8 cellular contexts compared by ENCODE assay signal in the genomic region with DNA sequence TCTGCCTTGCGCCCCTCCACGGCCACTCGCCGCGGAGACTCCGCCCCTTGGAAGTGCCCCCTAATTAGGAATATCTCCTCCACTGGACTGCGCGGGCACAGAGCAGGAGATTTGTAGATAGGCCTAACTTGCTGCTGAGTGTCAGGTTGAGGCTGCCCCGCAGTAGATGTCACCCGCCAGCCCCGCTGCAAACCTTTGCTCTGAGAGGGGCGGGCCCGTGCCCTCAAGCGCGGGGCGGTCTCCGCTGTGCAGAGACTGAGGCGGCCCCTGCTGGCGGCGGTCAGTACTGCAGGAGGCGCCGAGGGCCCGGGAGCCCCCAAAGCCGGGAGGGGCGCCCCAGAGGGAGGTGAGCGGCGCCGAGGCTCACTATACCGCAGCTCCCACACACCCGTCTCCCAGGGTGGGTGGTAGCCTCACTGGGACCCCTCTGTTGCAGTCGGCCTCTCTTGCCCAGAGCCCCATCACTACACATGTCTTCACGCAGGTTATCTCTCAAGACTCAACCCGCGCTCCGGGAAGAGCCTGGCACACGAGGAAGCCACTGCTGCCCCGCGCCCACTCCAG. TPM values are rescaled to one million over a fixed set of nuclear protein-coding genes. Genes with fewer than 3 reads are reported as not detected.
A peak's percentile ranks its signal among the peaks of the same experiment; 100 is the strongest.
DNase-seq lines count a peak whose midpoint lies in the region; ATAC-seq, FAIRE-seq and TF ChIP-seq lines count a peak whose summit lies in the region.

No MANE protein-coding gene starts in this region.

- H3K36me3 Mint-ChIP-seq in activated T-helper 17 cell treated with anti-CD3 and anti-CD28 coated beads, Interleukin-2, amount 50 U/mL, for 72 hours (ENCODE audit: low read depth) = no peaks in the 10 kb centered on the region
- no peaks in the 10 kb centered on the region for H3K36me3 Mint-ChIP-seq in osteocyte (ENCODE audit: unreplicated experiment)

- peaks cover 15% of the 10 kb centered on the region for H3K27me3 Mint-ChIP-seq in activated T-helper 17 cell treated with anti-CD3 and anti-CD28 coated beads, Interleukin-2, amount 50 U/mL, for 72 hours
- peaks cover 21% of the 10 kb centered on the region for H3K27me3 Mint-ChIP-seq in osteocyte (ENCODE audit: unreplicated experiment)

- no peak overlapping the region for H3K27ac Mint-ChIP-seq in activated T-helper 17 cell treated with anti-CD3 and anti-CD28 coated beads, Interleukin-2, amount 50 U/mL, for 72 hours
- no peak overlapping the region for H3K27ac Mint-ChIP-seq in osteocyte (ENCODE audit: unreplicated experiment)

- CTCF ChIA-PET in AG04449 (lab: Yijun Ruan, JAX) (interaction anchor here (1.0 to 10.0 kb wide), 24 partner anchors 10 to 515 kb away, joined by 3 to 340 read pairs (median 5); partner anchors contain the start of gene ASTL), RWPE1 (lab: Yijun Ruan, JAX) (interaction anchor here (0.6 to 3.2 kb wide), 9 partner anchors 15 to 134 kb away, joined by 3 to 63 read pairs (median 3); no protein-coding TSS in a partner anchor)

- 10% methylated on average over 38 of the region's 38 CpGs for WGBS in thymus

- H3K4me3 ChIP-seq in AG04449 (ENCODE audit: low read depth, low read length) (peak overlapping the region; percentile 46), HUES6 (ENCODE audit: low read depth, low read length) (peak overlapping the region; percentile 18; the same call in 1 of the 2 replicates), thymus (ENCODE audit: low read length) (peak overlapping the region; percentile 30)

- ATAC-seq in GM18868 (IDR thresholded peaks at IDR 0.05; ENCODE audit: unreplicated experiment) = peak; percentile 61
- ATAC-seq in activated T-helper 17 cell treated with anti-CD3 and anti-CD28 coated beads, Interleukin-2, amount 50 U/mL, for 72 hours (replicated peaks) = peak; percentile 89

- peak overlapping the region; percentile 69 for H3K4me3 Mint-ChIP-seq in activated T-helper 17 cell treated with anti-CD3 and anti-CD28 coated beads, Interleukin-2, amount 50 U/mL, for 72 hours
- no peak overlapping the region for H3K4me3 Mint-ChIP-seq in osteocyte (ENCODE audit: unreplicated experiment)

- H3K4me1 Mint-ChIP-seq in activated T-helper 17 cell treated with anti-CD3 and anti-CD28 coated beads, Interleukin-2, amount 50 U/mL, for 72 hours = peaks cover 17% of the 10 kb centered on the region
- peaks cover 10% of the 10 kb centered on the region for H3K4me1 Mint-ChIP-seq in osteocyte (ENCODE audit: unreplicated experiment)

- H3K36me3 ChIP-seq in HUES6 (ENCODE audit: control insufficient read depth, insufficient read depth, low read length) = no peaks in the 10 kb centered on the region
- no peaks in the 10 kb centered on the region for H3K36me3 ChIP-seq in thymus (ENCODE audit: control insufficient read depth, insufficient read depth)

- TF ChIP-seq CTCF in AG04449 (IDR thresholded peaks at IDR 0.05; ENCODE audit: insufficient read depth, low read length, missing control alignments) (peak; percentile 96), RWPE1 (conservative IDR thresholded peaks at IDR 0.05; ENCODE audit: low read depth) (peak; percentile 97), osteocyte (IDR thresholded peaks at IDR 0.05) (peak; percentile 92)

- H3K9me3 Mint-ChIP-seq in activated T-helper 17 cell treated with anti-CD3 and anti-CD28 coated beads, Interleukin-2, amount 50 U/mL, for 72 hours = no peaks in the 10 kb centered on the region
- no peaks in the 10 kb centered on the region for H3K9me3 Mint-ChIP-seq in osteocyte (ENCODE audit: unreplicated experiment)

- peaks cover 16% of the 10 kb centered on the region for H3K4me1 ChIP-seq in HUES6 (ENCODE audit: control insufficient read depth, insufficient read depth, low read length)
- no peaks in the 10 kb centered on the region for H3K4me1 ChIP-seq in thymus (ENCODE audit: control insufficient read depth, insufficient read depth, low read length)

- FAIRE-seq in frontal cortex (lab: Jason Lieb, UNC) = no peak

- H3K9me3 ChIP-seq in HUES6 (ENCODE audit: control insufficient read depth, insufficient read depth, low read depth, low read length) = no peaks in the 10 kb centered on the region
- no peaks in the 10 kb centered on the region for H3K9me3 ChIP-seq in thymus (ENCODE audit: control insufficient read depth)

- POLR2A ChIA-PET in AG04449 (lab: Yijun Ruan, JAX) (no interaction called here), RWPE1 (lab: Yijun Ruan, JAX; ENCODE audit: low non-redundant PET) (no interaction called here)

- DNase-seq in AG04449 (ENCODE audit: low read depth, low spot score) (no peak), RWPE1 (ENCODE audit: low spot score) (peak; percentile 64), frontal cortex (ENCODE audit: low spot score in 2 of 2) (peak; percentile 83 to 88), osteocyte (ENCODE audit: extremely low spot score, unreplicated experiment) (peak; percentile 91)

- peaks cover 27% of the 10 kb centered on the region for H3K27me3 ChIP-seq in HUES6 (ENCODE audit: control insufficient read depth, insufficient read depth, low read length)
- peaks cover 6% of the 10 kb centered on the region for H3K27me3 ChIP-seq in thymus (ENCODE audit: control insufficient read depth, insufficient read depth)

- no peak overlapping the region for H3K9ac ChIP-seq in HUES6 (ENCODE audit: low read length)

- H3K27ac ChIP-seq in HUES6 (ENCODE audit: low read depth, low read length) (no peak overlapping the region), RWPE1 (no peak overlapping the region), thymus (ENCODE audit: low read depth) (no peak overlapping the region)

RNA-seq across cellular contexts. Expression of gene NEURL3, which starts 2.9 kb away (rescaled TPM):
- total RNA-seq in activated T-helper 17 cell treated with anti-CD3 and anti-CD28 coated beads, Interleukin-2, amount 50 U/mL, for 72 hours = 1 to 10 TPM in 1 of 2 donors, under 1 TPM in 1; 0.91 to 3.4 TPM
- total RNA-seq in frontal cortex = not detected
- not detected in 2 replicates for total RNA-seq in osteocyte
- polyA plus RNA-seq in thymus = 1.8 TPM

RNA-seq across cellular contexts. Expression of gene ARID5A, which starts 28.5 kb away (rescaled TPM):
- 100 to 1,000 TPM; 181 to 252 TPM for total RNA-seq in activated T-helper 17 cell treated with anti-CD3 and anti-CD28 coated beads, Interleukin-2, amount 50 U/mL, for 72 hours
- total RNA-seq in frontal cortex (1.6 TPM), osteocyte (25.9 and 26.3 TPM in 2 replicates)
- polyA plus RNA-seq in thymus = 57.2 TPM

Comparison
In these comparisons a context has a peak if more than half of its experiments do, and no peak if none do; other contexts are left out.
1. RNA of gene ARID5A, which starts 28.5 kb away (total RNA-seq): 181 to 252 TPM in activated T-helper 17 cell treated with anti-CD3 and anti-CD28 coated beads, Interleukin-2, amount 50 U/mL, for 72 hours and 25.9 to 26.3 TPM in osteocyte; 1.6 TPM in frontal cortex (single experiment); every median in the first group is over 10 times any median in the second.
2. Peak in every context shown above with its lines, with median percentiles within 50 percentile points of each other: H3K4me3 ChIP-seq and CTCF ChIP-seq.